In genomic region chr14:38042356-38042755, GRCh38 we compare ENCODE assay signal across 1 cellular context.
TF ChIP-seq lines count a peak whose summit lies in the region.

No MANE protein-coding gene starts in this region.

TF ChIP-seq in A549, 52 proteins besides CTCF, POLR2A, EP300 and RAD21 (continued from another document):
- TF ChIP-seq, protein P1, sequence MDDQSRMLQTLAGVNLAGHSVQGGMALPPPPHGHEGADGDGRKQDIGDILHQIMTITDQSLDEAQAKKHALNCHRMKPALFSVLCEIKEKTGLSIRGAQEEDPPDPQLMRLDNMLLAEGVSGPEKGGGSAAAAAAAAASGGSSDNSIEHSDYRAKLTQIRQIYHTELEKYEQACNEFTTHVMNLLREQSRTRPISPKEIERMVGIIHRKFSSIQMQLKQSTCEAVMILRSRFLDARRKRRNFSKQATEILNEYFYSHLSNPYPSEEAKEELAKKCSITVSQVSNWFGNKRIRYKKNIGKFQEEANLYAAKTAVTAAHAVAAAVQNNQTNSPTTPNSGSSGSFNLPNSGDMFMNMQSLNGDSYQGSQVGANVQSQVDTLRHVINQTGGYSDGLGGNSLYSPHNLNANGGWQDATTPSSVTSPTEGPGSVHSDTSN (IDR thresholded peaks at IDR 0.05): no peak
- no peak for TF ChIP-seq KDM1A (IDR thresholded peaks at IDR 0.05; ENCODE audit: low read depth)
